8 cellular contexts compared by ENCODE assay signal in genomic region chr17:67244621-67245072, GRCh38. TPM values are rescaled to one million over a fixed set of nuclear protein-coding genes. Genes with fewer than 3 reads are reported as not detected.
A peak's percentile ranks its signal among the peaks of the same experiment; 100 is the strongest.
DNase-seq lines count a peak whose midpoint lies in the region; ATAC-seq and TF ChIP-seq lines count a peak whose summit lies in the region.

No MANE protein-coding gene starts in this region.

- 0 to 1% methylated on average over 15 to 26 of the region's 42 CpGs for WGBS in lower leg skin, 2 donors

- no peaks in the 10 kb centered on the region for H3K36me3 ChIP-seq in breast epithelium

- TF ChIP-seq POLR2A in breast epithelium (IDR thresholded peaks at IDR 0.05) (no peak), lower leg skin (IDR thresholded peaks at IDR 0.05) (no peak)

- H3K9me3 ChIP-seq in breast epithelium: no peaks in the 10 kb centered on the region

- intact Hi-C loops in breast epithelium (cut with DNase I; ENCODE audit: low total_unique reads): no loop called here
- intact Hi-C loops in lower leg skin (cut with DNase I; ENCODE audit: low total_unique reads): no loop called here

- peak overlapping the region; percentile 93 to 96 for H3K27ac ChIP-seq in breast epithelium
- H3K27ac ChIP-seq in substantia nigra (ENCODE audit: low read depth, low read length, poor library complexity, severe bottlenecking): peak overlapping the region; percentile 67

- DNase-seq in COLO668 (lab: John Stamatoyannopoulos, UW; ENCODE audit: unreplicated experiment) (peak; percentile 15), M059J (ENCODE audit: low read depth) (peak; percentile 8), breast epithelium (ENCODE audit: low spot score in 2 of 2) (no peak), lower leg skin (ENCODE audit: low spot score in 2 of 2) (no peak), substantia nigra (lab: John Stamatoyannopoulos, UW) (peak in 10 of 49 donors; percentile 24 to 70 (median 47)), islet precursor cell (no peak), NCI-H774 (lab: John Stamatoyannopoulos, UW) (no peak)

- ATAC-seq in GM21723 (IDR thresholded peaks at IDR 0.05; ENCODE audit: unreplicated experiment): peak; percentile 27

- TF ChIP-seq CTCF in breast epithelium (IDR thresholded peaks at IDR 0.05) (peak in 1 of 3 donors; percentile 8), lower leg skin (IDR thresholded peaks at IDR 0.05) (no peak)

- H3K4me1 ChIP-seq in breast epithelium: peaks cover 0 to 4% of the 10 kb centered on the region in 2 donors

- no peaks in the 10 kb centered on the region for H3K27me3 ChIP-seq in breast epithelium

- peak overlapping the region; percentile 86 to 99 (median 98) for H3K4me3 ChIP-seq in breast epithelium
- H3K4me3 ChIP-seq in lower leg skin (ENCODE audit: low read depth, poor library complexity, severe bottlenecking): peak overlapping the region; percentile 92

RNA-seq across cellular contexts. Expression of gene HELZ, which starts 0.3 kb away (rescaled TPM):
- 15.1 and 21.9 TPM in 2 replicates for total RNA-seq in M059J (2014; rRNA removed; shearing (Covaris generic))
- total RNA-seq in breast epithelium (100 to 1,000 TPM in 1 of 3 donors, 10 to 100 TPM in 2; 66.5 to 104 (median 79.8) TPM), lower leg skin (10 to 100 TPM; 24.4 to 42.4 (median 26.3) TPM)

Comparison
In these comparisons a context has a peak if more than half of its experiments do, and no peak if none do; other contexts are left out.
1. DNase-seq: peak in COLO668 (single experiment) and M059J (single experiment); none in breast epithelium (0 of 2), lower leg skin (0 of 2), islet precursor cell (single experiment) and NCI-H774 (single experiment).